In genomic region chr3:69384379-69384778, GRCh38 we compare ENCODE assay signal across 15 cellular contexts. TPM values are rescaled to one million over a fixed set of nuclear protein-coding genes. Genes with fewer than 3 reads are reported as not detected.
DNase-seq lines count a peak whose midpoint lies in the region; ATAC-seq and TF ChIP-seq lines count a peak whose summit lies in the region.
"Had no signal": no experiment of that assay in that cellular context is flagged by ENCODE, and none has a peak within 500 bp of the region (broad histone marks: within the 10 kb centered on the region; RNA-seq: fewer than 3 reads in every experiment).

No MANE protein-coding gene starts in this region.

- DNase-seq in NCI-H524 (lab: John Stamatoyannopoulos, UW) (peak; percentile 17 to 69), NCI-H524 treated with DMSO at 0.1 percent for 48 hours (lab: John Stamatoyannopoulos, UW) (no peak), medulla oblongata (ENCODE audit: extremely low spot score) (peak; percentile 51), thoracic aorta (ENCODE audit: low spot score) (no peak), NCI-H2081 treated with DMSO at 0.1 percent for 48 hours (lab: John Stamatoyannopoulos, UW) (no peak), NCI-H1930 (lab: John Stamatoyannopoulos, UW) (no peak), inferior parietal cortex (ENCODE audit: extremely low spot score) (no peak)
- DNase-seq: 8988T, NCI-H2029, NCI-H774, SIG-M5, stomach had no signal

- H3K4me3 ChIP-seq in thoracic aorta: peak overlapping the region; percentile 78

- no peak for ATAC-seq in thoracic aorta (ENCODE audit: insufficient number of reproducible peaks, low FRiP score, low read depth)
- ATAC-seq: activated naive CD4-positive, alpha-beta T cell treated with anti-CD3 and anti-CD28 coated beads, Interleukin-2, amount 50 U/mL, for 72 hours had no signal

- H3K27me3 ChIP-seq in thoracic aorta (replicated peaks; ENCODE audit: insufficient read depth): no peaks in the 10 kb centered on the region

- H3K27ac ChIP-seq in cingulate gyrus (ENCODE audit: low read depth, low read length) (peak overlapping the region; percentile 66), thoracic aorta (peak overlapping the region; percentile 24 to 72)
- H3K27ac ChIP-seq: VCaP had no signal

- H3K4me1 ChIP-seq in thoracic aorta (ENCODE audit: control insufficient read depth in 1 of 2, low read depth in 2 of 2): peaks cover 6 to 10% of the 10 kb centered on the region in 2 donors

- TF ChIP-seq CTCF in thoracic aorta (IDR thresholded peaks at IDR 0.05): no peak

- no peaks in the 10 kb centered on the region for H3K9me3 ChIP-seq in thoracic aorta
- H3K9me3 ChIP-seq: stomach had no signal

- H3K36me3 ChIP-seq in thoracic aorta: no peaks in the 10 kb centered on the region
- H3K36me3 ChIP-seq: stomach had no signal

RNA-seq across cellular contexts. Expression of gene FRMD4B, which starts 1.5 kb away (rescaled TPM):
- 10 to 100 TPM; 57.5 to 86.1 TPM for total RNA-seq in thoracic aorta

Comparison
In these comparisons a context has a peak if more than half of its experiments do, and no peak if none do; other contexts are left out.
1. DNase-seq: peak in NCI-H524 (2 of 2) and medulla oblongata (single experiment); none in NCI-H524 treated with DMSO at 0.1 percent for 48 hours (single experiment), thoracic aorta (single experiment), NCI-H2081 treated with DMSO at 0.1 percent for 48 hours (single experiment), NCI-H1930 (0 of 2) and inferior parietal cortex (single experiment).